Comparison of ENCODE assay signal across 13 cellular contexts in the genomic region with DNA sequence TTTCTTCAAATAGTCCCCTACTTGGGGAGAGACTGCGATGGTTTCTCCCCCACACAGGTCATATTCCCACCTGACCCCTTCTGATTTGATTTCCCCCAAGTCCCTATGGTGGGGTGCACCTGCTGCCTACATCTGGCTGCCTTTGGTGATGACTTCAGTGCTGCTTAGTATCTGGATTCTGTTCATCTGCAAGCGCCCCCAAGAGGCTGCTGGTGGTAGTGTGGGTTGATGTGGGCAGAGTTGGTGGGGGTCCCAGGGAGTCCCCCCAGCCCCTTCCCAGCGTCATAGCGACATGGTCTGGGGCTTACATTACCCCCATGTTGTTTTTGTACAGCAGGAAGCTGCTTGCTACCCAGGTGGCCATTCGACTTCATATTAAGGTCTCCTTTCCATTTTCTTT.
DNase-seq lines count a peak whose midpoint lies in the region; TF ChIP-seq lines count a peak whose summit lies in the region.
"Had no signal": no experiment of that assay in that cellular context is flagged by ENCODE, and none has a peak within 500 bp of the region (broad histone marks: within the 10 kb centered on the region; RNA-seq: fewer than 3 reads in every experiment).

No MANE protein-coding gene starts in this region.

- no peak overlapping the region for H3K23ac ChIP-seq in mesendoderm (ENCODE audit: low read length)

- WGBS in endodermal cell (ENCODE audit: insufficient coverage in 1 of 2, insufficient read length in 1 of 2), 2 experiments, result 36 to 46% methylated on average over 4 to 5 of the region's 5 CpGs
- no CpG with 5 or more reads among the region's 5 CpGs for WGBS in mesendoderm (ENCODE audit: extremely low coverage, insufficient coverage, low lambda C conversion rate)

- no peak overlapping the region for H2AK5ac ChIP-seq in mesendoderm (ENCODE audit: low read length)

- no peak overlapping the region for H3K27ac Mint-ChIP-seq in endodermal cell

- H3K27me3 ChIP-seq in endodermal cell (ENCODE audit: control insufficient read depth, insufficient read depth, low read length, poor library complexity, severe bottlenecking), result no peaks in the 10 kb centered on the region
- H3K27me3 ChIP-seq in mesendoderm (ENCODE audit: insufficient read depth, low read length, poor library complexity), result no peaks in the 10 kb centered on the region

- no peak overlapping the region for H3K27ac ChIP-seq in endodermal cell (ENCODE audit: low read depth, low read length)
- no peak overlapping the region for H3K27ac ChIP-seq in mesendoderm (ENCODE audit: low read depth, low read length)
- H3K27ac ChIP-seq: neutrophil had no signal

- H3K4me1 Mint-ChIP-seq in endodermal cell, result peaks cover 17% of the 10 kb centered on the region

- H2BK15ac ChIP-seq in mesendoderm (replicated peaks; ENCODE audit: low read depth), result no peak overlapping the region

- DNase-seq in activated CD4-positive, alpha-beta T cell treated with anti-CD3 and anti-CD28 coated beads, Interleukin-2, amount 50 U/mL, for 48 hours, result peak; percentile 35 to 36
- DNase-seq in activated CD4-positive, alpha-beta T cell treated with anti-CD3 and anti-CD28 coated beads, Interleukin-2, amount 50 U/mL, for 4 hours, result no peak
- DNase-seq in NCI-H1694 (lab: John Stamatoyannopoulos, UW), result peak; percentile 10
- DNase-seq in endodermal cell, result peak; percentile 91
- DNase-seq in retinal pigment epithelial cell (ENCODE audit: low read depth), result no peak
- DNase-seq in GM10248 (ENCODE audit: extremely low spot score), result no peak
- DNase-seq in pons (ENCODE audit: low spot score), result no peak
- no peak for DNase-seq in mesendoderm
- DNase-seq: GDM1; kidney glomerular epithelial cell; NCI-H146; stimulated activated naive CD4-positive, alpha-beta T cell treated with Interleukin-2 at 50 U/mL for 16 hours had no signal

- no peak overlapping the region for H4K5ac ChIP-seq in mesendoderm (ENCODE audit: low read length)

- H2BK5ac ChIP-seq in mesendoderm (ENCODE audit: low read length), result no peak overlapping the region

- TF ChIP-seq CTCF in endodermal cell (conservative IDR thresholded peaks at IDR 0.05) (peak; percentile 77), retinal pigment epithelial cell (conservative IDR thresholded peaks at IDR 0.05; ENCODE audit: low read depth, low read length) (peak; percentile 21), GM10248 (IDR thresholded peaks at IDR 0.05; ENCODE audit: control extremely low read depth, extremely low read depth, low read depth, missing control alignments) (no peak)

- no peak overlapping the region for H3K4ac ChIP-seq in mesendoderm (ENCODE audit: low read depth, low read length)

- H3K18ac ChIP-seq in mesendoderm (ENCODE audit: low read length), result no peak overlapping the region

- H3K36me3 ChIP-seq in endodermal cell (ENCODE audit: control insufficient read depth, insufficient read depth, low read length), result no peaks in the 10 kb centered on the region
- no peaks in the 10 kb centered on the region for H3K36me3 ChIP-seq in mesendoderm (ENCODE audit: control insufficient read depth, insufficient read depth, low read length)
- H3K36me3 ChIP-seq: neutrophil had no signal

- no peak overlapping the region for H3K4me3 ChIP-seq in endodermal cell (ENCODE audit: low read length)
- no peak overlapping the region for H3K4me3 ChIP-seq in retinal pigment epithelial cell (ENCODE audit: low read length)
- no peak overlapping the region for H3K4me3 ChIP-seq in mesendoderm (ENCODE audit: low read length)

- H2BK120ac ChIP-seq in mesendoderm (ENCODE audit: low read depth, low read length), result no peak overlapping the region

- H3K79me1 ChIP-seq in mesendoderm (ENCODE audit: low read length), result no peaks in the 10 kb centered on the region

- H3K9me3 Mint-ChIP-seq in endodermal cell, result peaks cover 6% of the 10 kb centered on the region

- CTCF ChIA-PET in GM10248 (lab: Yijun Ruan, JAX), result interaction anchor here (1.4 kb wide), 1 partner anchor 15 kb away, joined by 3 read pairs; no protein-coding TSS in a partner anchor

- H3K4me3 Mint-ChIP-seq in endodermal cell, result no peak overlapping the region

- peaks cover 3% of the 10 kb centered on the region for H3K27me3 Mint-ChIP-seq in endodermal cell (ENCODE audit: insufficient read depth)

- H3K9me3 ChIP-seq in endodermal cell (ENCODE audit: control insufficient read depth, low read length), result no peaks in the 10 kb centered on the region
- H3K9me3 ChIP-seq: neutrophil had no signal

- POLR2A ChIA-PET in GM10248 (lab: Yijun Ruan, JAX), result no interaction called here

- H3K4me1 ChIP-seq in endodermal cell (ENCODE audit: control insufficient read depth, insufficient read depth, low read length), result peaks cover 11% of the 10 kb centered on the region
- no peaks in the 10 kb centered on the region for H3K4me1 ChIP-seq in mesendoderm (ENCODE audit: control insufficient read depth, low read depth, low read length)

- H3K9ac ChIP-seq in endodermal cell (ENCODE audit: extremely low read depth, low read length, poor library complexity, severe bottlenecking), result no peak overlapping the region
- no peak overlapping the region for H3K9ac ChIP-seq in mesendoderm (ENCODE audit: low read length)

- no peaks in the 10 kb centered on the region for H3K79me2 ChIP-seq in mesendoderm (ENCODE audit: control insufficient read depth, insufficient read depth, low read length)

- no peak overlapping the region for H3K4me2 ChIP-seq in mesendoderm (ENCODE audit: low read length)

- H3K36me3 Mint-ChIP-seq in endodermal cell (ENCODE audit: low read depth), result peaks cover 8% of the 10 kb centered on the region

- no peak overlapping the region for H4K8ac ChIP-seq in mesendoderm (ENCODE audit: low read depth, low read length)

- H3K56ac ChIP-seq in mesendoderm (ENCODE audit: low read length), result no peak overlapping the region

Comparison
In these comparisons a context has a peak if more than half of its experiments do, and no peak if none do; other contexts are left out.
1. DNase-seq: peak in activated CD4-positive, alpha-beta T cell treated with anti-CD3 and anti-CD28 coated beads, Interleukin-2, amount 50 U/mL, for 48 hours (2 of 2), NCI-H1694 (single experiment) and endodermal cell (single experiment); none in activated CD4-positive, alpha-beta T cell treated with anti-CD3 and anti-CD28 coated beads, Interleukin-2, amount 50 U/mL, for 4 hours (0 of 2), retinal pigment epithelial cell (single experiment), GM10248 (single experiment), pons (single experiment) and mesendoderm (single experiment).